Comparison of ENCODE assay signal across 8 cellular contexts in the genomic region with DNA sequence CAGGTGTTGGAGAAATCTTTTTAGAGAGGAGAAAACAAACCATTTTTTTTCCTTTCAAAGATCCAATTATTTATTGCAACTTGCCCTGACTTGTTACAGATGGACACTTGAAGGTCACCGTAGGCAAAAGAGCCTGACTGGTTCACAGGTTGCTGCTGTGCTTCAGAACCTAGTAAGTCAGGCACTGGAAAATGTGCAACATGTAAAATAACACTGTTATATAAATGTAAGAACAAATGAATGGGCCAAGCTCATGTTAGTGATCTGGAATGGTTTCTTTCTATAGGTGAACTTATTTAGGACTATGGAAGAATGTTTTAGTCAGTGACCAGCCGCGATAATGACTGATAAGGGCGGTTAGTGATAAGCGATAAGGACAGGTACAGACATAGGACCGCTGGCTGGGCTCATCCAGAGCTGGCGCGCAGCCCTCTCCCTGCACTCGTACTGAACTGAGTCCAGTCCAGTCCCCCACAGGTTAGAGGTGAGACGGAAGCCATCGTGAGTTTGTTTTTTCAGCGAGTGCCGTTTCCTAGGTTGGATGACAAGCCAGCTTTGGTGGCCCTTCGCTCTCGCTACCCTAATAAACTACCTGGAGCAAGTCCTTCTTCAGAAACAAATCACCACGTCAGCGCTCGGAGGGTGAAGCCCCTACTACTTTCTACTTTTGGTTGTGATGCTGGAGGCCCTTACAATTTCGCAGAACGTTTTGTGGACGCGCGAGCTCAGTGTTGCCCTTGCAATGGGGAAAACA.
A peak's percentile ranks its signal among the peaks of the same experiment; 100 is the strongest.
DNase-seq lines count a peak whose midpoint lies in the region; ATAC-seq and TF ChIP-seq lines count a peak whose summit lies in the region.

No MANE protein-coding gene starts in this region.

- H4K20me1 ChIP-seq in BLaER1: peaks cover 26% of the 10 kb centered on the region; the same call in 1 of the 2 replicates

- DNase-seq in SK-N-MC (ENCODE audit: low read depth, low spot score) (no peak), cerebellum (ENCODE audit: low spot score) (peak; percentile 37), type B pancreatic cell (ENCODE audit: extremely low spot score, unreplicated experiment) (no peak), SIG-M5 (lab: John Stamatoyannopoulos, UW) (no peak)

- 4 to 10% methylated on average over 15 to 19 of the region's 23 CpGs for WGBS in mesodermal cell (ENCODE audit: insufficient coverage in 2 of 2), 2 experiments

- peaks cover 23% of the 10 kb centered on the region for H3K4me1 ChIP-seq in BLaER1
- H3K4me1 ChIP-seq in mesodermal cell (ENCODE audit: control insufficient read depth, insufficient read depth, low read length, poor library complexity, severe bottlenecking): peaks cover 7% of the 10 kb centered on the region

- H3K4me3 Mint-ChIP-seq in type B pancreatic cell: peak overlapping the region; percentile 92

- H3K4me2 ChIP-seq in BLaER1: peak overlapping the region; percentile 96

- H3K9ac ChIP-seq in BLaER1: peak overlapping the region; percentile 66
- H3K9ac ChIP-seq in SK-N-MC (ENCODE audit: insufficient read length): peak overlapping the region; percentile 57

- TF ChIP-seq CTCF in type B pancreatic cell (conservative IDR thresholded peaks at IDR 0.05): no peak

- peaks cover 73% of the 10 kb centered on the region for H3K27me3 ChIP-seq in BLaER1

- 0 out of 2 replicates have a peak, but pooled peaks cover 4% of the 10 kb centered on the region for H3K9me3 ChIP-seq in BLaER1
- no peaks in the 10 kb centered on the region for H3K9me3 ChIP-seq in SK-N-MC (ENCODE audit: low read depth, low read length)
- H3K9me3 ChIP-seq in mesodermal cell (ENCODE audit: control insufficient read depth, low read length): no peaks in the 10 kb centered on the region

- no peaks in the 10 kb centered on the region for H3K9me3 Mint-ChIP-seq in type B pancreatic cell

- H3K36me3 Mint-ChIP-seq in type B pancreatic cell: no peaks in the 10 kb centered on the region

- H3K4me3 ChIP-seq in BLaER1 (peak overlapping the region; percentile 75), SK-N-MC (peak overlapping the region; percentile 87), mesodermal cell (ENCODE audit: extremely low read depth, insufficient read depth, low read length, poor library complexity, severe bottlenecking) (peak overlapping the region; percentile 49)

- peaks cover 7% of the 10 kb centered on the region for H3K4me1 Mint-ChIP-seq in type B pancreatic cell (ENCODE audit: unreplicated experiment)

- ATAC-seq in GM18909 (IDR thresholded peaks at IDR 0.05; ENCODE audit: poor library complexity, unreplicated experiment): peak; percentile 30
- peak; percentile 26 for ATAC-seq in HG03139 (IDR thresholded peaks at IDR 0.05; ENCODE audit: unreplicated experiment)

- H3K27ac ChIP-seq in BLaER1: no peak overlapping the region
- H3K27ac ChIP-seq in SK-N-MC: no peak overlapping the region
- H3K27ac ChIP-seq in mesodermal cell (ENCODE audit: low read depth, low read length, severe bottlenecking): no peak overlapping the region

- no peaks in the 10 kb centered on the region for H3K36me3 ChIP-seq in BLaER1
- no peaks in the 10 kb centered on the region for H3K36me3 ChIP-seq in SK-N-MC (ENCODE audit: insufficient read depth, low read length)
- no peaks in the 10 kb centered on the region for H3K36me3 ChIP-seq in mesodermal cell (ENCODE audit: control insufficient read depth, insufficient read depth, low read length)

- peaks cover 97% of the 10 kb centered on the region for H3K27me3 Mint-ChIP-seq in type B pancreatic cell

- H3K27ac Mint-ChIP-seq in type B pancreatic cell: peak overlapping the region; percentile 59
